ENCODE assay signal across 15 cellular contexts in the genomic region with DNA sequence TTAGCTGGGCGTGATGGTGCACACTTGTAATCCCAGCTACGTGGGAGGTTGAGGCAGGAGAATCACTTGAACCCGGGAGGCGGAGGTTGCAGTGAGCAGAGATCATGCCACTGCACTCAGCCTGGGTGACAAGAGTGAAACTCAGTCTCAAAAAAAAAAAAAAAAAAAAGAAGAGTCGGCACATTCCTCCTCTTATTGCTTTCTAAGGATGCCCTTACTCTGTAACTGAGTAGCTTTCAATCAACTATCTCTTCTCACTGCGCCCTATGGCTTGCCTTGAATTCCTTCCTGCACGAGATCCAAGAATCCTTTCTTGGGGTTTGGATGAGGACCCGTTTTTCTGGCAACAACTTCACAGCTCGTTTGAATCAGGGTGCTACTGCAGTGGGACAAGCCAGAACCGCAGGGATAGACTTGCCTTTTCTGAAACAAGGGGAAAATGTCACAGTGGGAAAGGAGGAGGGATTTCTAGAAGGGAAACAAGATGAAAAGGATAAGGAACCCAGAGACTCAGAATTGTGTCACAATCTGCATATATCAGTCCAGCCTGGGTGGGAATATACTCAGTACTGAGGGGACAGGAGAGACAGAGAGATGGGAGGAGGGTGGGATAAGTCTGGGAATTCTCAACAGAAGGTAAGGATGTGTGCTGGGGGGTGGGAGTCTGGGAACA. TPM values are rescaled to one million over a fixed set of nuclear protein-coding genes. Genes with fewer than 3 reads are reported as not detected.
A peak's percentile ranks its signal among the peaks of the same experiment; 100 is the strongest.
DNase-seq lines count a peak whose midpoint lies in the region; ATAC-seq and TF ChIP-seq lines count a peak whose summit lies in the region.
"Had no signal": no experiment of that assay in that cellular context is flagged by ENCODE, and none has a peak within 500 bp of the region (broad histone marks: within the 10 kb centered on the region; RNA-seq: fewer than 3 reads in every experiment).

No MANE protein-coding gene starts in this region.

- peak overlapping the region; percentile 8 to 60 (median 45); a peak in 20 of 22 replicates for H3K4me2 ChIP-seq in BLaER1 treated with 17β-estradiol and CSF1 and Interleukin-3, amounts not matched to agents 10 nM and 100 nM
- peak overlapping the region; percentile 37 for H3K4me2 ChIP-seq in trophoblast cell (ENCODE audit: low read length)

- TF ChIP-seq POLR2A in transverse colon (IDR thresholded peaks at IDR 0.05): no peak

- intact Hi-C loops in transverse colon (cut with DNase I; ENCODE audit: low total_unique reads): no loop called here

- no peak overlapping the region for H4K12ac ChIP-seq in trophoblast cell (ENCODE audit: low read depth, low read length)

- no peaks in the 10 kb centered on the region for H3K36me3 ChIP-seq in BLaER1 treated with 17β-estradiol and CSF1 and Interleukin-3, amounts not matched to agents 10 nM and 100 nM
- no peaks in the 10 kb centered on the region for H3K36me3 ChIP-seq in SJSA1
- H3K36me3 ChIP-seq in trophoblast cell (ENCODE audit: control insufficient read depth in 1 of 2, insufficient read depth in 2 of 2, low read length in 2 of 2): no peaks in the 10 kb centered on the region
- no peaks in the 10 kb centered on the region for H3K36me3 ChIP-seq in transverse colon

- H2BK12ac ChIP-seq in trophoblast cell (ENCODE audit: low read length): peak overlapping the region; percentile 43

- peak in 1 of 2 experiments; percentile 21 for DNase-seq in SJSA1 (ENCODE audit: low read depth in 1 of 2, low spot score in 2 of 2)
- DNase-seq in fibroblast of the aortic adventitia (ENCODE audit: low read depth): peak; percentile 45
- DNase-seq in trophoblast cell: no peak
- no peak for DNase-seq in DMS 273 (lab: John Stamatoyannopoulos, UW; ENCODE audit: unreplicated experiment)
- DNase-seq in transverse colon: no peak
- DNase-seq: activated CD4-positive, alpha-beta T cell treated with anti-CD3 and anti-CD28 coated beads for 36 hours; activated effector memory CD4-positive, alpha-beta T cell treated with anti-CD3 and anti-CD28 coated beads, Interleukin-2, amount 50 U/mL, for 16 hours; CD8-positive, alpha-beta T cell; hypothalamus; naive thymus-derived CD4-positive, alpha-beta T cell; NCI-H510A treated with DMSO at 0.1 percent for 48 hours had no signal

- no peaks in the 10 kb centered on the region for H3K9me3 ChIP-seq in BLaER1 treated with 17β-estradiol and CSF1 and Interleukin-3, amounts not matched to agents 10 nM and 100 nM (replicated peaks in 1 of 11)
- H3K9me3 ChIP-seq in SJSA1 (replicated peaks): no peaks in the 10 kb centered on the region
- no peaks in the 10 kb centered on the region for H3K9me3 ChIP-seq in trophoblast cell (ENCODE audit: insufficient read depth, low read depth, low read length)
- no peaks in the 10 kb centered on the region for H3K9me3 ChIP-seq in transverse colon

- H3K4me1 ChIP-seq in BLaER1 treated with 17β-estradiol and CSF1 and Interleukin-3, amounts not matched to agents 10 nM and 100 nM: peaks cover 7 to 10% (median 9%) of the 10 kb centered on the region in 10 experiments; a peak in 19 of 20 replicates
- peaks cover 23% of the 10 kb centered on the region for H3K4me1 ChIP-seq in SJSA1 (replicated peaks)
- H3K4me1 ChIP-seq in trophoblast cell (ENCODE audit: control insufficient read depth in 1 of 2, insufficient read depth in 2 of 2, low read length in 2 of 2): peaks cover 22 to 23% of the 10 kb centered on the region in 2 experiments
- H3K4me1 ChIP-seq in transverse colon: peaks cover 0 to 8% (median 4%) of the 10 kb centered on the region in 4 donors

- H3K79me2 ChIP-seq in trophoblast cell (ENCODE audit: control insufficient read depth, insufficient read depth, low read length, poor library complexity): no peaks in the 10 kb centered on the region

- peaks cover 9 to 36% (median 30%) of the 10 kb centered on the region in 11 experiments; a peak in 17 of 22 replicates for H3K27me3 ChIP-seq in BLaER1 treated with 17β-estradiol and CSF1 and Interleukin-3, amounts not matched to agents 10 nM and 100 nM
- H3K27me3 ChIP-seq in SJSA1 (replicated peaks): no peaks in the 10 kb centered on the region
- H3K27me3 ChIP-seq in trophoblast cell (ENCODE audit: insufficient read depth, low read length): no peaks in the 10 kb centered on the region
- H3K27me3 ChIP-seq in transverse colon: peaks cover 10% of the 10 kb centered on the region

- H3K4ac ChIP-seq in trophoblast cell (ENCODE audit: low read depth, low read length): no peak overlapping the region

- H3K79me1 ChIP-seq in trophoblast cell (ENCODE audit: low read length): peaks cover 21% of the 10 kb centered on the region

- H3K4me3 ChIP-seq in BLaER1 treated with 17β-estradiol and CSF1 and Interleukin-3, amounts not matched to agents 10 nM and 100 nM: no peak overlapping the region
- H3K4me3 ChIP-seq in SJSA1 (peak overlapping the region; percentile 6; the same call in 1 of the 2 replicates), fibroblast of the aortic adventitia (ENCODE audit: low read depth, low read length) (peak overlapping the region; percentile 28), trophoblast cell (ENCODE audit: low read depth, low read length) (no peak overlapping the region), transverse colon (no peak overlapping the region)

- no peak overlapping the region for H3K18ac ChIP-seq in trophoblast cell (ENCODE audit: low read length)

- ATAC-seq in GM21367 (IDR thresholded peaks at IDR 0.05; ENCODE audit: unreplicated experiment) (no peak), HG02763 (IDR thresholded peaks at IDR 0.05; ENCODE audit: unreplicated experiment) (no peak)
- ATAC-seq: activated CD4-positive, alpha-beta T cell treated with anti-CD3 and anti-CD28 coated beads for 36 hours; CD8-positive, alpha-beta T cell; naive thymus-derived CD4-positive, alpha-beta T cell; stimulated activated effector memory CD8-positive, alpha-beta T cell treated with anti-CD3 and anti-CD28 coated beads, Interleukin-12 subunit alpha, Interleukin-12 subunit beta, amount 100 ng/mL, for 72 hours had no signal

- peak overlapping the region; percentile 35 for H2AFZ ChIP-seq in trophoblast cell (ENCODE audit: insufficient read depth, low read length, poor library complexity)

- peak overlapping the region; percentile 8 for H4K8ac ChIP-seq in trophoblast cell (ENCODE audit: low read depth, low read length)

- H3K14ac ChIP-seq in trophoblast cell (ENCODE audit: low read length): peak overlapping the region; percentile 74

- H4K20me1 ChIP-seq in BLaER1 treated with 17β-estradiol and CSF1 and Interleukin-3, amounts not matched to agents 10 nM and 100 nM: no peaks in the 10 kb centered on the region

- no peak overlapping the region for H3K23ac ChIP-seq in trophoblast cell (ENCODE audit: low read length)

- H2AK5ac ChIP-seq in trophoblast cell (ENCODE audit: low read length): no peak overlapping the region

- no CpG with 5 or more reads among the region's 10 CpGs for WGBS in trophoblast cell (ENCODE audit: extremely low coverage, insufficient coverage, insufficient read length)
- WGBS in transverse colon (ENCODE audit: low coverage in 1 of 2), 2 donors: 30 to 69% methylated on average over 6 to 10 of the region's 10 CpGs

- TF ChIP-seq CTCF in fibroblast of the aortic adventitia (IDR thresholded peaks at IDR 0.05; ENCODE audit: insufficient read depth, low read length) (no peak), transverse colon (IDR thresholded peaks at IDR 0.05) (no peak)

- H2BK120ac ChIP-seq in trophoblast cell (ENCODE audit: insufficient read depth, low read length, poor library complexity): peak overlapping the region; percentile 74

- peak overlapping the region; percentile 87 for H4K91ac ChIP-seq in trophoblast cell (ENCODE audit: low read depth, low read length)

- no peak for TF ChIP-seq EP300 in transverse colon (IDR thresholded peaks at IDR 0.05; ENCODE audit: low read depth)

- in situ Hi-C loops in transverse colon (cut with MboI; ENCODE audit: low pct_ligation_motif_present in 1 of 4, low pct_unique_long_range_greater_than_20kb in 1 of 4, low sequenced_read_pairs in 3 of 4): no loop called here

- H3K9ac ChIP-seq in BLaER1 treated with 17β-estradiol and CSF1 and Interleukin-3, amounts not matched to agents 10 nM and 100 nM: no peak overlapping the region
- H3K9ac ChIP-seq in trophoblast cell (ENCODE audit: low read length): no peak overlapping the region

- peak overlapping the region; percentile 91 for H2BK5ac ChIP-seq in trophoblast cell (ENCODE audit: low read depth, low read length, poor library complexity)

- no peak overlapping the region for H3K27ac ChIP-seq in BLaER1 treated with 17β-estradiol and CSF1 and Interleukin-3, amounts not matched to agents 10 nM and 100 nM
- H3K27ac ChIP-seq in SJSA1: peak overlapping the region; percentile 24; the same call in 1 of the 2 replicates
- peak overlapping the region; percentile 95 for H3K27ac ChIP-seq in trophoblast cell (ENCODE audit: low read depth, low read length)
- no peak overlapping the region for H3K27ac ChIP-seq in transverse colon

RNA-seq across cellular contexts. Expression of a gene that starts 16.1 kb away (rescaled TPM):
- total RNA-seq in SJSA1 (2014; rRNA removed; shearing (Covaris generic)): not detected in 2 replicates
- total RNA-seq in fibroblast of the aortic adventitia (ENCODE audit: low replicate concordance) (0.72 TPM in 1 of 2 replicates, not detected in the other), transverse colon (10 to 100 TPM in 1 of 4 donors, 1 to 10 TPM in 2, not detected in 1; 1.1 to 19.1 (median 3.3) TPM)
- 1.3 and 1.7 TPM in 2 replicates for polyA plus RNA-seq in trophoblast cell (2013)

RNA-seq across cellular contexts. Expression of a gene that starts 29.8 kb away (rescaled TPM):
- 77.1 and 109 TPM in 2 replicates for total RNA-seq in SJSA1 (2014; rRNA removed; shearing (Covaris generic))
- 54.1 and 151 TPM in 2 replicates for total RNA-seq in fibroblast of the aortic adventitia (ENCODE audit: low replicate concordance)
- polyA plus RNA-seq in trophoblast cell (2013): 67.7 and 72.6 TPM in 2 replicates
- total RNA-seq in transverse colon: 100 to 1,000 TPM in 1 of 4 donors, 10 to 100 TPM in 3; 82.9 to 143 (median 83.9) TPM

RNA-seq across cellular contexts. Expression of a gene that starts 43.5 kb away (rescaled TPM):
- total RNA-seq in SJSA1 (2014; rRNA removed; shearing (Covaris generic)): 6.0 and 9.9 TPM in 2 replicates
- 4.8 and 23.8 TPM in 2 replicates for total RNA-seq in fibroblast of the aortic adventitia (ENCODE audit: low replicate concordance)
- polyA plus RNA-seq in trophoblast cell (2013): 111 and 113 TPM in 2 replicates
- 10 to 100 TPM; 12.1 to 35.9 (median 20.9) TPM for total RNA-seq in transverse colon

Comparison
In these comparisons a context has a peak if more than half of its experiments do, and no peak if none do; other contexts are left out.
1. H3K27ac ChIP-seq: peak in SJSA1 (single experiment) and trophoblast cell (single experiment); none in BLaER1 treated with 17β-estradiol and CSF1 and Interleukin-3, amounts not matched to agents 10 nM and 100 nM (0 of 11) and transverse colon (0 of 4).
2. H3K4me3 ChIP-seq: peak in SJSA1 (single experiment) and fibroblast of the aortic adventitia (single experiment); none in BLaER1 treated with 17β-estradiol and CSF1 and Interleukin-3, amounts not matched to agents 10 nM and 100 nM (0 of 10), trophoblast cell (single experiment) and transverse colon (0 of 4).